16 cellular contexts compared by ENCODE assay signal in the genomic region with DNA sequence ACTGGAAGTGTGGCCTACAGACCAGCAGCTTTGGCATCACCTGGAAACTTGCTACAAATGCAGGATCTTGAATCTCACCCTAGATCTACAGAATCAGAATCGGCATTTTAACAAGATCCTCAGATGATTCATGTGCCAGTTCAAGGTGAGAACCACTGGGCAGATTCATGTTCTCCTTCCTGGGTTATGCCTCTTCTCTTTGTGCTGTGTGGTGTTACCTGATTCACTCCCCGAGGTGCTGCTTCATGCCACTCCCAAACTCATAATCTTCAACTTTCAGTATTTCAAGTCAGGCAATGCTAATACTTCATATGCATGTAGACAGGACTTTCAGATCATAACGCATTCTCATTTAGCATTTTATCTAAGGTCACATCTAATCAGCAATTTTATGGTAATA.
DNase-seq lines count a peak whose midpoint lies in the region; ATAC-seq, FAIRE-seq and TF ChIP-seq lines count a peak whose summit lies in the region.
"Had no signal": no experiment of that assay in that cellular context is flagged by ENCODE, and none has a peak within 500 bp of the region (broad histone marks: within the 10 kb centered on the region; RNA-seq: fewer than 3 reads in every experiment).

No MANE protein-coding gene starts in this region.

- 95% methylated on average over 3 of the region's 3 CpGs for WGBS in right cardiac atrium

- no peak overlapping the region for H3K4me3 Mint-ChIP-seq in CD4-positive, alpha-beta T cell
- no peak overlapping the region for H3K4me3 Mint-ChIP-seq in HFFc6
- H3K4me3 Mint-ChIP-seq: CD14-positive monocyte; CD8-positive, alpha-beta T cell; H9 had no signal

- no peak for TF ChIP-seq CTCF in coronary artery (IDR thresholded peaks at IDR 0.05)
- TF ChIP-seq CTCF in keratinocyte (optimal IDR thresholded peaks at IDR 0.05 in 1 of 3, IDR thresholded peaks at IDR 0.05 in 1 of 3, conservative IDR thresholded peaks at IDR 0.05 in 1 of 3; ENCODE audit: extremely low read depth in 1 of 3, insufficient read depth in 2 of 3, low read length in 3 of 3) = no peak
- TF ChIP-seq CTCF in thoracic aorta (IDR thresholded peaks at IDR 0.05) = no peak
- no peak for TF ChIP-seq CTCF in CD4-positive, alpha-beta T cell (IDR thresholded peaks at IDR 0.05)
- no peak for TF ChIP-seq CTCF in HFFc6 (IDR thresholded peaks at IDR 0.05)

- no peaks in the 10 kb centered on the region for H3K79me2 ChIP-seq in keratinocyte (ENCODE audit: control insufficient read depth, insufficient read depth, low read length)

- H3K27ac ChIP-seq in coronary artery = peak overlapping the region; percentile 89 to 98
- no peak overlapping the region for H3K27ac ChIP-seq in keratinocyte (ENCODE audit: control insufficient read depth, insufficient read depth, low read length)
- peak overlapping the region; percentile 91 to 98 for H3K27ac ChIP-seq in thoracic aorta
- no peak overlapping the region for H3K27ac ChIP-seq in CD4-positive, alpha-beta T cell (ENCODE audit: low read depth, low read length)
- no peak overlapping the region for H3K27ac ChIP-seq in right cardiac atrium (ENCODE audit: low read length)
- H3K27ac ChIP-seq: BLaER1 had no signal

- H3K4me1 Mint-ChIP-seq in CD4-positive, alpha-beta T cell (ENCODE audit: low read depth) = no peaks in the 10 kb centered on the region
- H3K4me1 Mint-ChIP-seq in HFFc6 (ENCODE audit: low read depth) = no peaks in the 10 kb centered on the region
- H3K4me1 Mint-ChIP-seq: CD14-positive monocyte, H9 had no signal

- H4K20me1 ChIP-seq in keratinocyte (ENCODE audit: control insufficient read depth, extremely low read depth, insufficient read depth, low read length) = no peaks in the 10 kb centered on the region
- H4K20me1 ChIP-seq: BLaER1 had no signal

- no peaks in the 10 kb centered on the region for H3K27me3 Mint-ChIP-seq in CD4-positive, alpha-beta T cell
- H3K27me3 Mint-ChIP-seq in HFFc6 (ENCODE audit: insufficient read depth) = no peaks in the 10 kb centered on the region

- H3K4me3 ChIP-seq in coronary artery (no peak overlapping the region), keratinocyte (ENCODE audit: control insufficient read depth in 2 of 3, extremely low read depth in 1 of 3, insufficient read depth in 2 of 3, low read depth in 1 of 3, low read length in 3 of 3) (no peak overlapping the region), thoracic aorta (no peak overlapping the region), right cardiac atrium (ENCODE audit: low read length) (no peak overlapping the region)
- H3K4me3 ChIP-seq: BLaER1 had no signal

- DNase-seq in coronary artery (ENCODE audit: low spot score) (no peak), keratinocyte (ENCODE audit: low read depth, low spot score) (no peak), thoracic aorta (ENCODE audit: low spot score) (no peak), HFFc6 (no peak), right cardiac atrium (no peak), midbrain (lab: John Stamatoyannopoulos, UW) (no peak)
- no peak for DNase-seq in CD4-positive, alpha-beta T cell
- DNase-seq: 8988T; Calu3; CD8-positive, alpha-beta T cell; DMS79 treated with DMSO at 0.1 percent for 48 hours; GF-D8; H9 had no signal

- dilution Hi-C loops in keratinocyte (cut with MboI; ENCODE audit: extremely low pct_ligation_motif_present, low sequenced_read_pairs) = no loop called here

- no peak overlapping the region for H3K4me2 ChIP-seq in keratinocyte (ENCODE audit: control insufficient read depth, extremely low read depth, insufficient read depth, low read depth, low read length)
- H3K4me2 ChIP-seq: BLaER1 had no signal

- H3K9me3 Mint-ChIP-seq in CD4-positive, alpha-beta T cell = no peaks in the 10 kb centered on the region
- H3K9me3 Mint-ChIP-seq in HFFc6 = no peaks in the 10 kb centered on the region
- H3K9me3 Mint-ChIP-seq: CD8-positive, alpha-beta T cell; H9 had no signal

- FAIRE-seq in keratinocyte (lab: Jason Lieb, UNC) = peak; percentile 78
- FAIRE-seq: H1 had no signal

- H3K27me3 ChIP-seq in keratinocyte (ENCODE audit: control insufficient read depth, extremely low read depth, insufficient read depth, low read length) = no peaks in the 10 kb centered on the region
- no peaks in the 10 kb centered on the region for H3K27me3 ChIP-seq in thoracic aorta (replicated peaks; ENCODE audit: insufficient read depth)
- no peaks in the 10 kb centered on the region for H3K27me3 ChIP-seq in CD4-positive, alpha-beta T cell (ENCODE audit: control insufficient read depth, insufficient read depth, low read length)
- no peaks in the 10 kb centered on the region for H3K27me3 ChIP-seq in right cardiac atrium (ENCODE audit: control insufficient read depth, insufficient read depth)
- H3K27me3 ChIP-seq: BLaER1 had no signal

- no peak for ATAC-seq in thoracic aorta (ENCODE audit: insufficient number of reproducible peaks, low FRiP score, low read depth)
- no peak for ATAC-seq in CD4-positive, alpha-beta T cell (ENCODE audit: poor library complexity)
- ATAC-seq in right cardiac atrium = no peak
- ATAC-seq: CD8-positive, alpha-beta T cell had no signal

- no peak overlapping the region for H3K27ac Mint-ChIP-seq in CD4-positive, alpha-beta T cell
- H3K27ac Mint-ChIP-seq in HFFc6 = no peak overlapping the region
- H3K27ac Mint-ChIP-seq: CD14-positive monocyte; CD8-positive, alpha-beta T cell; H9 had no signal

- CTCF ChIA-PET in CD4-positive, alpha-beta T cell (lab: Charles Lee) = no interaction called here

- no peaks in the 10 kb centered on the region for H3K9me1 ChIP-seq in keratinocyte (ENCODE audit: control insufficient read depth, extremely low read depth, insufficient read depth, low read length)

- peaks cover 36% of the 10 kb centered on the region for H3K4me1 ChIP-seq in keratinocyte (ENCODE audit: control insufficient read depth, extremely low read depth, insufficient read depth, low read length)
- peaks cover 6 to 40% of the 10 kb centered on the region in 2 donors for H3K4me1 ChIP-seq in thoracic aorta (ENCODE audit: control insufficient read depth in 1 of 2, low read depth in 2 of 2)
- H3K4me1 ChIP-seq in right cardiac atrium (ENCODE audit: control insufficient read depth, insufficient read depth, low read length) = no peaks in the 10 kb centered on the region
- H3K4me1 ChIP-seq: BLaER1 had no signal

- no peak overlapping the region for H3K9ac ChIP-seq in keratinocyte (ENCODE audit: control insufficient read depth, extremely low read depth, insufficient read depth, low read length)
- H3K9ac ChIP-seq: BLaER1 had no signal

- no peaks in the 10 kb centered on the region for H3K9me3 ChIP-seq in keratinocyte (ENCODE audit: control insufficient read depth, low read depth, low read length)
- H3K9me3 ChIP-seq in thoracic aorta = no peaks in the 10 kb centered on the region
- H3K9me3 ChIP-seq in CD4-positive, alpha-beta T cell (ENCODE audit: control insufficient read depth, low read length) = no peaks in the 10 kb centered on the region
- H3K9me3 ChIP-seq in right cardiac atrium (ENCODE audit: control insufficient read depth, low read length) = no peaks in the 10 kb centered on the region

- H2AFZ ChIP-seq in keratinocyte (ENCODE audit: control insufficient read depth, low read length) = peak overlapping the region; percentile 0

- POLR2A ChIA-PET in CD4-positive, alpha-beta T cell (lab: Charles Lee) = no interaction called here

- H3K36me3 ChIP-seq in keratinocyte (ENCODE audit: control insufficient read depth in 2 of 2, extremely low read depth in 1 of 2, insufficient read depth in 2 of 2, low read length in 2 of 2) = no peaks in the 10 kb centered on the region
- no peaks in the 10 kb centered on the region for H3K36me3 ChIP-seq in thoracic aorta
- H3K36me3 ChIP-seq: BLaER1 had no signal

- H3K36me3 Mint-ChIP-seq in CD4-positive, alpha-beta T cell (ENCODE audit: low read depth) = no peaks in the 10 kb centered on the region
- H3K36me3 Mint-ChIP-seq in HFFc6 (ENCODE audit: low read depth) = no peaks in the 10 kb centered on the region
- H3K36me3 Mint-ChIP-seq: CD14-positive monocyte; CD8-positive, alpha-beta T cell had no signal

- intact Hi-C loops in CD4-positive, alpha-beta T cell (cut with DNase I, micrococcal nuclease) = no loop called here
- intact Hi-C loops in right cardiac atrium (cut with DNase I) = no loop called here

Comparison
In these comparisons a context has a peak if more than half of its experiments do, and no peak if none do; other contexts are left out.
1. H3K27ac ChIP-seq: peak in coronary artery (2 of 2) and thoracic aorta (2 of 2); none in keratinocyte (single experiment), CD4-positive, alpha-beta T cell (single experiment) and right cardiac atrium (single experiment).